Comparison of ENCODE assay signal across 16 cellular contexts in the genomic region with DNA sequence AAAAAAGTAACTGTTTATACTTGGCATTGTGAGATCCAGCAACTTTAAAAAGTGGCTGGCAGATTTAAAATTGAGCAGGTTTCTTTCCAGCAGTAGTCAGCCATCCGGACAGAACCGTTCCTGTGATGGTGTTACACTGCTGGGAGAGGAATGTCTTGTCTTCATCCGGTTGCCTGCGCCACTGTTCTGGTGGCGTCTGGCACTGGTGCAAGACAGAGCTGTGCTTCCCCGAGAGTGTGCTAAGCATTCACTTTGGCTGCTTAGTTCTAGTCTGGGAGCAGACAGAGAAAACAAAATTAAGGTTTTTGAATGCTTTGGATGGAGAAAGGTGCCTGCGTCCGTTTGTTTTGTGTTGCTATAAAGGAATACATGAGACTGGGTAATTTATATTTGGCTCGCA. TPM values are rescaled to one million over a fixed set of nuclear protein-coding genes. Genes with fewer than 3 reads are reported as not detected.
DNase-seq lines count a peak whose midpoint lies in the region; ATAC-seq, FAIRE-seq and TF ChIP-seq lines count a peak whose summit lies in the region.
"Had no signal": no experiment of that assay in that cellular context is flagged by ENCODE, and none has a peak within 500 bp of the region (broad histone marks: within the 10 kb centered on the region; RNA-seq: fewer than 3 reads in every experiment).

No MANE protein-coding gene starts in this region.

- TF ChIP-seq CTCF in endothelial cell of umbilical vein (IDR thresholded peaks at IDR 0.05; ENCODE audit: extremely low read depth in 1 of 2, insufficient read depth in 1 of 2, low read depth in 1 of 2, low read length in 2 of 2): no peak
- no peak for TF ChIP-seq CTCF in gastrocnemius medialis (IDR thresholded peaks at IDR 0.05 in 4 of 5, conservative IDR thresholded peaks at IDR 0.05 in 1 of 5)

- peaks cover 8% of the 10 kb centered on the region for H3K79me1 ChIP-seq in mesendoderm (ENCODE audit: low read length)

- CTCF ChIA-PET in endothelial cell of umbilical vein (lab: Charles Lee): no interaction called here

- H3K4me1 ChIP-seq in adipocyte (ENCODE audit: control insufficient read depth, insufficient read depth, low read length): peaks cover 33% of the 10 kb centered on the region
- peaks cover 11% of the 10 kb centered on the region for H3K4me1 ChIP-seq in endothelial cell of umbilical vein (ENCODE audit: control insufficient read depth, extremely low read depth, insufficient read depth, low read length)
- peaks cover 30 to 31% of the 10 kb centered on the region in 2 donors for H3K4me1 ChIP-seq in gastrocnemius medialis
- peaks cover 9% of the 10 kb centered on the region for H3K4me1 ChIP-seq in mesendoderm (ENCODE audit: control insufficient read depth, low read depth, low read length)
- H3K4me1 ChIP-seq: uterus had no signal

- TSS peak; percentile 7 for BruUV-seq in endothelial cell of umbilical vein (replicated peaks; lab: Mats Ljungman, UMichigan)

- peak overlapping the region; percentile 0 for H3K9ac ChIP-seq in adipocyte (ENCODE audit: low read length)
- H3K9ac ChIP-seq in endothelial cell of umbilical vein (replicated peaks; ENCODE audit: extremely low read depth, insufficient read depth, low read length): no peak overlapping the region
- H3K9ac ChIP-seq in mesendoderm (ENCODE audit: low read length): no peak overlapping the region

- WGBS in mesendoderm (ENCODE audit: extremely low coverage, insufficient coverage, low lambda C conversion rate): no CpG with 5 or more reads among the region's 9 CpGs

- intact Hi-C loops in endothelial cell of umbilical vein (cut with micrococcal nuclease) (no loop called here), gastrocnemius medialis (cut with DNase I; ENCODE audit: low total_unique reads) (loop anchor here (5.0 kb wide), 1 partner anchor 33 kb away; no protein-coding TSS in a partner anchor)

- no peaks in the 10 kb centered on the region for H3K9me1 ChIP-seq in endothelial cell of umbilical vein (replicated peaks; ENCODE audit: control insufficient read depth, extremely low read depth, insufficient read depth, low read length)

- H3K23ac ChIP-seq in mesendoderm (ENCODE audit: low read length): no peak overlapping the region

- H3K27me3 ChIP-seq in adipocyte (replicated peaks; ENCODE audit: control insufficient read depth, insufficient read depth, low read length) (no peaks in the 10 kb centered on the region), endothelial cell of umbilical vein (ENCODE audit: control insufficient read depth in 2 of 2, insufficient read depth in 2 of 2, low read length in 2 of 2) (no peaks in the 10 kb centered on the region), gastrocnemius medialis (no peaks in the 10 kb centered on the region), mesendoderm (ENCODE audit: insufficient read depth, low read length, poor library complexity) (no peaks in the 10 kb centered on the region)
- H3K27me3 ChIP-seq: uterus had no signal

- H3K9me3 ChIP-seq in adipocyte (ENCODE audit: control insufficient read depth, low read length) (no peaks in the 10 kb centered on the region), endothelial cell of umbilical vein (replicated peaks; ENCODE audit: control insufficient read depth, insufficient read depth, low read length) (no peaks in the 10 kb centered on the region), gastrocnemius medialis (no peaks in the 10 kb centered on the region)
- H3K9me3 ChIP-seq: uterus had no signal

- H2BK120ac ChIP-seq in mesendoderm (ENCODE audit: low read depth, low read length): no peak overlapping the region

- no peak overlapping the region for H3K4me2 ChIP-seq in endothelial cell of umbilical vein (ENCODE audit: insufficient read depth, low read length)
- no peak overlapping the region for H3K4me2 ChIP-seq in mesendoderm (ENCODE audit: low read length)

- no peak overlapping the region for H4K8ac ChIP-seq in mesendoderm (ENCODE audit: low read depth, low read length)

- POLR2A ChIA-PET in endothelial cell of umbilical vein (lab: Charles Lee): no interaction called here

- H4K5ac ChIP-seq in mesendoderm (ENCODE audit: low read length): no peak overlapping the region

- H4K20me1 ChIP-seq in endothelial cell of umbilical vein (replicated peaks; ENCODE audit: control insufficient read depth, extremely low read depth, insufficient read depth, low read length): no peaks in the 10 kb centered on the region

- no peak overlapping the region for H3K56ac ChIP-seq in mesendoderm (ENCODE audit: low read length)

- H3K4ac ChIP-seq in mesendoderm (ENCODE audit: low read depth, low read length): no peak overlapping the region

- no peak overlapping the region for H2AFZ ChIP-seq in endothelial cell of umbilical vein (ENCODE audit: low read depth, low read length)

- in situ Hi-C loops in gastrocnemius medialis (cut with MboI; ENCODE audit: low sequenced_read_pairs in 4 of 4): no loop called here

- H2AK5ac ChIP-seq in mesendoderm (ENCODE audit: low read length): no peak overlapping the region

- DNase-seq in adipocyte (ENCODE audit: low read depth): no peak
- no peak for DNase-seq in endothelial cell of umbilical vein (ENCODE audit: low read depth, low spot score)
- peak; percentile 37 for DNase-seq in kidney tubule cell (ENCODE audit: low spot score)
- DNase-seq in gastrocnemius medialis: no peak
- no peak for DNase-seq in MV-4-11 (lab: John Stamatoyannopoulos, UW)
- no peak for DNase-seq in erythroblast (lab: John Stamatoyannopoulos, UW)
- no peak for DNase-seq in mesendoderm
- DNase-seq: NCI-H187 treated with DMSO at 0.1 percent for 48 hours; NCI-H69; stimulated activated CD4-positive, alpha-beta T cell treated with anti-CD3 and anti-CD28 coated beads, Interleukin-2, amount 100 ng/mL, for 24 hours; T-helper 9 cell had no signal

- H3K4me3 ChIP-seq in adipocyte (ENCODE audit: low read length) (no peak overlapping the region), endothelial cell of umbilical vein (replicated peaks in 1 of 3; ENCODE audit: insufficient read depth in 1 of 3, low read depth in 1 of 3, low read length in 3 of 3) (no peak overlapping the region), gastrocnemius medialis (no peak overlapping the region), mesendoderm (ENCODE audit: low read length) (no peak overlapping the region)
- H3K4me3 ChIP-seq: uterus had no signal

- H3K36me3 ChIP-seq in adipocyte (ENCODE audit: control insufficient read depth, insufficient read depth, low read length, severe bottlenecking) (peaks cover 13% of the 10 kb centered on the region), endothelial cell of umbilical vein (ENCODE audit: control insufficient read depth in 2 of 2, extremely low read depth in 1 of 2, insufficient read depth in 2 of 2, low read length in 2 of 2) (peaks cover 0 to 4% of the 10 kb centered on the region in 2 experiments), gastrocnemius medialis (peaks cover 0 to 14% of the 10 kb centered on the region in 2 donors), mesendoderm (ENCODE audit: control insufficient read depth, insufficient read depth, low read length) (no peaks in the 10 kb centered on the region)
- H3K36me3 ChIP-seq: uterus had no signal

- H3K27ac ChIP-seq in endothelial cell of umbilical vein (ENCODE audit: insufficient read depth, low read depth, low read length) (no peak overlapping the region), gastrocnemius medialis (peak overlapping the region; percentile 23 to 31 (median 27)), mesendoderm (ENCODE audit: low read depth, low read length) (no peak overlapping the region)
- H3K27ac ChIP-seq: epithelial cell of prostate had no signal

- ATAC-seq in gastrocnemius medialis (peak in 1 of 2 donors; percentile 35), HG03280 (IDR thresholded peaks at IDR 0.05; ENCODE audit: unreplicated experiment) (no peak)
- ATAC-seq: HCT116 had no signal

- dilution Hi-C loops in endothelial cell of umbilical vein (cut with MboI; ENCODE audit: extremely low pct_ligation_motif_present, low sequenced_read_pairs): no loop called here

- no peak overlapping the region for H2BK15ac ChIP-seq in mesendoderm (replicated peaks; ENCODE audit: low read depth)

- no peak overlapping the region for H3K18ac ChIP-seq in mesendoderm (ENCODE audit: low read length)

- no peak overlapping the region for H2BK5ac ChIP-seq in mesendoderm (ENCODE audit: low read length)

- TF ChIP-seq POLR2A in endothelial cell of umbilical vein (IDR thresholded peaks at IDR 0.05; ENCODE audit: low read depth, low read length): no peak
- TF ChIP-seq POLR2A in gastrocnemius medialis (IDR thresholded peaks at IDR 0.05): no peak
- no peak for TF ChIP-seq POLR2A in erythroblast (IDR thresholded peaks at IDR 0.05; ENCODE audit: low read length)

- no peak for FAIRE-seq in endothelial cell of umbilical vein (lab: Jason Lieb, UNC)
- FAIRE-seq: bronchial epithelial cell had no signal

- H3K79me2 ChIP-seq in endothelial cell of umbilical vein (ENCODE audit: control insufficient read depth, insufficient read depth, low read length) (peaks cover 28% of the 10 kb centered on the region), mesendoderm (ENCODE audit: control insufficient read depth, insufficient read depth, low read length) (peaks cover 6% of the 10 kb centered on the region)

TF ChIP-seq in endothelial cell of umbilical vein, 7 proteins besides CTCF, POLR2A, EP300 and RAD21 (continues in another document):
- TF ChIP-seq FOS (IDR thresholded peaks at IDR 0.05; ENCODE audit: borderline replicate concordance, insufficient read depth, low read length): no peak

RNA-seq across cellular contexts. Expression of a gene that starts 35.5 kb away (rescaled TPM):
- 8.8 and 9.4 TPM in 2 replicates for total RNA-seq in endothelial cell of umbilical vein
- 1.7 and 2.7 TPM in 2 replicates for polyA plus RNA-seq in endothelial cell of umbilical vein
- 2.6 and 3.5 TPM in 2 replicates for polyA plus RNA-seq in endothelial cell of umbilical vein (2011; cell fraction: cytosol; rRNA removed)
- 19.1 and 20.5 TPM in 2 replicates for polyA plus RNA-seq in endothelial cell of umbilical vein (2011; cell fraction: nucleus; rRNA removed)
- 3.1 and 3.2 TPM in 2 replicates for polyA plus RNA-seq in endothelial cell of umbilical vein (2012)
- polyA minus RNA-seq in endothelial cell of umbilical vein: 19.8 and 24.7 TPM in 2 replicates
- 3.6 TPM for polyA minus RNA-seq in endothelial cell of umbilical vein (2011; cell fraction: cytosol; rRNA and poly(A)+ RNA removed)
- polyA minus RNA-seq in endothelial cell of umbilical vein (2011; cell fraction: nucleus; rRNA and poly(A)+ RNA removed): 28.2 and 28.6 TPM in 2 replicates
- total RNA-seq in gastrocnemius medialis: 10 to 100 TPM; 20.3 to 35.0 (median 25.5) TPM
- 1.0 TPM for polyA plus RNA-seq in mesendoderm (2013, experiment 1 of 2)
- polyA plus RNA-seq in mesendoderm (2013, experiment 2 of 2): 1.1 TPM

RNA-seq across cellular contexts. Expression of a gene that starts 37.1 kb away (rescaled TPM):
- 217 and 222 TPM in 2 replicates for total RNA-seq in endothelial cell of umbilical vein
- polyA plus RNA-seq in endothelial cell of umbilical vein: 276 and 278 TPM in 2 replicates
- 260 and 263 TPM in 2 replicates for polyA plus RNA-seq in endothelial cell of umbilical vein (2011; cell fraction: cytosol; rRNA removed)
- polyA plus RNA-seq in endothelial cell of umbilical vein (2011; cell fraction: nucleus; rRNA removed): 72.0 and 81.7 TPM in 2 replicates
- 395 and 462 TPM in 2 replicates for polyA plus RNA-seq in endothelial cell of umbilical vein (2012)
- polyA minus RNA-seq in endothelial cell of umbilical vein: 420 and 442 TPM in 2 replicates
- polyA minus RNA-seq in endothelial cell of umbilical vein (2011; cell fraction: cytosol; rRNA and poly(A)+ RNA removed): 38.9 TPM
- 40.5 and 54.7 TPM in 2 replicates for polyA minus RNA-seq in endothelial cell of umbilical vein (2011; cell fraction: nucleus; rRNA and poly(A)+ RNA removed)
- total RNA-seq in gastrocnemius medialis: 100 to 1,000 TPM; 101 to 183 (median 164) TPM
- 158 TPM for polyA plus RNA-seq in mesendoderm (2013, experiment 1 of 2)
- polyA plus RNA-seq in mesendoderm (2013, experiment 2 of 2): 151 TPM

Comparison
In these comparisons a context has a peak if more than half of its experiments do, and no peak if none do; other contexts are left out.
1. H3K27ac ChIP-seq: peak in gastrocnemius medialis (4 of 4); none in endothelial cell of umbilical vein (single experiment) and mesendoderm (single experiment).